In genomic region chr7:44275146-44275545, GRCh38 we compare ENCODE assay signal across 26 cellular contexts. TPM values are rescaled to one million over a fixed set of nuclear protein-coding genes. Genes with fewer than 3 reads are reported as not detected.
"Had no signal": no experiment of that assay in that cellular context is flagged by ENCODE, and none has a peak within 500 bp of the region (broad histone marks: within the 10 kb centered on the region; RNA-seq: fewer than 3 reads in every experiment).

No MANE protein-coding gene starts in this region.

- H3K27ac Mint-ChIP-seq: activated CD4-positive, alpha-beta T cell treated with anti-CD3 and anti-CD28 coated beads, Interleukin-2, amount 10 ng/mL, durations not matched to agents 7 days and 5 days; activated CD8-positive, alpha-beta T cell treated with anti-CD3 and anti-CD28 coated beads, Interleukin-2, amount 10 ng/mL, durations not matched to agents 7 days and 5 days; activated naive CD8-positive, alpha-beta T cell treated with anti-CD3 and anti-CD28 coated beads, Interleukin-2, amount 10 ng/mL, durations not matched to agents 7 days and 5 days; activated T-cell treated with anti-CD3 and anti-CD28 coated beads, Interleukin-2, amount 50 U/mL, for 24 hours; activated T-helper 2 cell treated with anti-CD3 and anti-CD28 coated beads, Interferon-gamma antibody, Interleukin-2, Interleukin-4, amounts not matched to agents 10 μg/mL and 5 μg/mL and 100 μg/mL, durations not matched to agents 14 hours and 24 hours and 36 hours; endodermal cell; naive thymus-derived CD4-positive, alpha-beta T cell; T-cell; type B pancreatic cell had no signal

- H3K4me2 ChIP-seq: SK-N-SH had no signal

- H3K4me3 Mint-ChIP-seq: activated CD4-positive, alpha-beta T cell treated with anti-CD3 and anti-CD28 coated beads, Interleukin-2, amount 10 ng/mL, durations not matched to agents 7 days and 5 days; activated CD8-positive, alpha-beta T cell treated with anti-CD3 and anti-CD28 coated beads, Interleukin-2, amount 10 ng/mL, durations not matched to agents 7 days and 5 days; activated naive CD8-positive, alpha-beta T cell treated with anti-CD3 and anti-CD28 coated beads, Interleukin-2, amount 10 ng/mL, durations not matched to agents 7 days and 5 days; activated T-cell treated with anti-CD3 and anti-CD28 coated beads, Interleukin-2, amount 50 U/mL, for 24 hours; naive thymus-derived CD4-positive, alpha-beta T cell; T-cell had no signal

- H3K9me3 Mint-ChIP-seq: activated CD4-positive, alpha-beta T cell treated with anti-CD3 and anti-CD28 coated beads, Interleukin-2, amount 10 ng/mL, durations not matched to agents 7 days and 5 days; activated naive CD8-positive, alpha-beta T cell treated with anti-CD3 and anti-CD28 coated beads, Interleukin-2, amount 10 ng/mL, durations not matched to agents 7 days and 5 days; activated T-cell treated with anti-CD3 and anti-CD28 coated beads, Interleukin-2, amount 50 U/mL, for 24 hours; activated T-helper 2 cell treated with anti-CD3 and anti-CD28 coated beads, Interferon-gamma antibody, Interleukin-2, Interleukin-4, amounts not matched to agents 10 μg/mL and 5 μg/mL and 100 μg/mL, durations not matched to agents 14 hours and 24 hours and 36 hours; endodermal cell; naive thymus-derived CD4-positive, alpha-beta T cell; T-cell; type B pancreatic cell had no signal

- H3K9me3 ChIP-seq: body of pancreas, colonic mucosa, SK-N-SH, testis had no signal

- H3K27me3 ChIP-seq: body of pancreas, colonic mucosa, foreskin keratinocyte, testis had no signal

- H3K27ac ChIP-seq: body of pancreas, colonic mucosa, epithelial cell of prostate, foreskin keratinocyte, skin epidermis, testis had no signal

- H3K36me3 Mint-ChIP-seq: activated naive CD8-positive, alpha-beta T cell treated with anti-CD3 and anti-CD28 coated beads, Interleukin-2, amount 10 ng/mL, durations not matched to agents 7 days and 5 days; naive thymus-derived CD4-positive, alpha-beta T cell; T-cell; type B pancreatic cell had no signal

- H3K27me3 Mint-ChIP-seq: activated CD4-positive, alpha-beta T cell treated with anti-CD3 and anti-CD28 coated beads, Interleukin-2, amount 10 ng/mL, durations not matched to agents 7 days and 5 days; activated naive CD8-positive, alpha-beta T cell treated with anti-CD3 and anti-CD28 coated beads, Interleukin-2, amount 10 ng/mL, durations not matched to agents 7 days and 5 days; activated T-cell treated with anti-CD3 and anti-CD28 coated beads, Interleukin-2, amount 50 U/mL, for 24 hours; type B pancreatic cell had no signal

- H3K4me1 Mint-ChIP-seq: activated CD4-positive, alpha-beta T cell treated with anti-CD3 and anti-CD28 coated beads, Interleukin-2, amount 10 ng/mL, durations not matched to agents 7 days and 5 days; activated naive CD8-positive, alpha-beta T cell treated with anti-CD3 and anti-CD28 coated beads, Interleukin-2, amount 10 ng/mL, durations not matched to agents 7 days and 5 days; naive thymus-derived CD4-positive, alpha-beta T cell; T-cell had no signal

- H3K4me3 ChIP-seq: body of pancreas, colonic mucosa, skin epidermis, testis had no signal

- ATAC-seq: activated CD8-positive, alpha-beta T cell treated with anti-CD3 and anti-CD28 coated beads, Interleukin-2, amount 10 ng/mL, durations not matched to agents 7 days and 5 days; body of pancreas; foreskin keratinocyte; naive thymus-derived CD4-positive, alpha-beta T cell; T-cell had no signal

- H3K9ac ChIP-seq: SK-N-SH had no signal

- H3K36me3 ChIP-seq: colonic mucosa had no signal

- DNase-seq: activated CD4-positive, alpha-beta T cell treated with anti-CD3 and anti-CD28 coated beads, Interleukin-2, amount 10 ng/mL, durations not matched to agents 7 days and 5 days; activated CD4-positive, CD25-positive, alpha-beta regulatory T cell; activated CD8-positive, alpha-beta T cell treated with anti-CD3 and anti-CD28 coated beads, Interleukin-2, amount 10 ng/mL, durations not matched to agents 7 days and 5 days; activated naive CD4-positive, alpha-beta T cell treated with Interleukin-2 at 50 U/mL for 16 hours; activated naive CD8-positive, alpha-beta T cell treated with anti-CD3 and anti-CD28 coated beads, Interleukin-2, amount 10 ng/mL, durations not matched to agents 7 days and 5 days; activated T-cell treated with anti-CD3 and anti-CD28 coated beads, Interleukin-2, amount 50 U/mL, for 24 hours; amygdala; central memory CD4-positive, alpha-beta T cell; colonic mucosa; endodermal cell; foreskin keratinocyte; mesenchymal stem cell; naive thymus-derived CD4-positive, alpha-beta T cell; nucleus accumbens; SK-N-SH; stimulated activated CD4-positive, alpha-beta T cell treated with anti-CD3 and anti-CD28 coated beads, Interleukin-15, amount 100 ng/mL, for 24 hours; stimulated activated CD4-positive, alpha-beta T cell treated with anti-CD3 and anti-CD28 coated beads, Interleukin-2, amount 100 ng/mL, for 48 hours; T-cell; T-helper 9 cell; testis had no signal

- H3K4me1 ChIP-seq: body of pancreas, colonic mucosa, foreskin keratinocyte, testis had no signal

RNA-seq across cellular contexts. Expression of gene CAMK2B, which starts 50.2 kb away (rescaled TPM):
- total RNA-seq: activated CD4-positive, alpha-beta T cell treated with anti-CD3 and anti-CD28 coated beads, Interleukin-2, amount 10 ng/mL, durations not matched to agents 7 days and 5 days; activated CD8-positive, alpha-beta T cell treated with anti-CD3 and anti-CD28 coated beads, Interleukin-2, amount 10 ng/mL, durations not matched to agents 7 days and 5 days; kidney epithelial cell had no signal
- polyA plus RNA-seq: naive thymus-derived CD4-positive, alpha-beta T cell had no signal
